ENCODE assay signal across 8 cellular contexts in the genomic region with DNA sequence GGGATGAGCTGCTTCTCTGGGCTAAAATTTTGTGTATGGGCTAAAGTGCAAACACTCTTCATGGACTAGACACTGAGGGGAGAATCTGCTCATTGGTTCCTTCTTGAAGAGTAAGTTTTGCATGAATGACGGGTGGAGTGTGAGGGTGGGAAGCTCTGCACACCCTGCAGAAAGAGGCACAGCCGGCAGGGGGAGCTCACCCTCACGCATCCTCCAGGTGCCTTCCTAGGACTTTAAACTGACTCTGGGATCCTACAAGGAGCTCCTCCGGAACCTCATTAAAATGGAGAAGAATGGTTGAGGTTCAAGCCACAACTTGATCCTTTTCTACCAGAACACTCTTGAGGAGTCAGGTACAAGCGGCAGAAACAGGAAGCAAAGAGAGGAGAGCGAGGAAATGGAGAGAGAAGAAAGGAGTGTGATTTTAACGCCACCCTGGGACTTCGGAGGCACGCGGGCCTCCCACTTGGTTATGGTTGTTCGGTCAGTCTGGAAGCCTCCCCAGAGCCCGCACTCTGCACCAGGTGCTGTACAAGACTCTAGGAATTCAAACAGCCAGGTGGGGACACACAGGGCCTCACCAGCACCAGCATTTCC.
DNase-seq lines count a peak whose midpoint lies in the region; ATAC-seq and TF ChIP-seq lines count a peak whose summit lies in the region.

No MANE protein-coding gene starts in this region.

- H2AFZ ChIP-seq in SK-N-SH (ENCODE audit: low read depth): no peak overlapping the region

- no peak overlapping the region for H3K4me2 ChIP-seq in SK-N-SH

- peak; percentile 26; the same call in 1 of the 2 replicates for TF ChIP-seq RAD21 in SK-N-SH (IDR thresholded peaks at IDR 0.05; ENCODE audit: low read length)

- intact Hi-C loops in mucosa of descending colon (cut with DNase I, micrococcal nuclease): no loop called here

- H3K9ac ChIP-seq in SK-N-SH: no peak overlapping the region

- no peaks in the 10 kb centered on the region for H3F3A ChIP-seq in SK-N-SH (replicated peaks; ENCODE audit: insufficient read depth)

- peaks cover 17% of the 10 kb centered on the region in 2 experiments for H3K36me3 ChIP-seq in SK-N-SH (replicated peaks in 1 of 2; ENCODE audit: control insufficient read depth in 1 of 2, insufficient read depth in 2 of 2, low read length in 1 of 2)
- no peaks in the 10 kb centered on the region for H3K36me3 ChIP-seq in mucosa of descending colon (ENCODE audit: low read depth)

- ATAC-seq in HG03354 (IDR thresholded peaks at IDR 0.05; ENCODE audit: poor library complexity, severe bottlenecking, unreplicated experiment) (peak; percentile 69), mucosa of descending colon (peak; percentile 83), HG03457 (IDR thresholded peaks at IDR 0.05; ENCODE audit: unreplicated experiment) (no peak)

- no peaks in the 10 kb centered on the region for H3K27me3 ChIP-seq in SK-N-SH (ENCODE audit: insufficient read depth)

- WGBS in SK-N-SH (ENCODE audit: low lambda C conversion rate): 82% methylated on average over 12 of the region's 12 CpGs

- H3K27ac ChIP-seq in SK-N-SH (ENCODE audit: low read depth in 2 of 2, low read length in 1 of 2): no peak overlapping the region

- in situ Hi-C loops in ACHN (cut with HindIII; ENCODE audit: low pct_ligation_motif_present, low pct_unique_long_range_greater_than_20kb, low sequenced_read_pairs): no loop called here

- H3K4me1 ChIP-seq in SK-N-SH (ENCODE audit: control insufficient read depth in 1 of 2, insufficient read depth in 2 of 2, low read depth in 1 of 2, low read length in 1 of 2): no peaks in the 10 kb centered on the region
- H3K4me1 ChIP-seq in mucosa of descending colon (ENCODE audit: low read depth): no peaks in the 10 kb centered on the region

- POLR2A ChIA-PET in SK-N-SH (lab: Yijun Ruan, JAX): no interaction called here

- H3K79me2 ChIP-seq in SK-N-SH (ENCODE audit: insufficient read depth): no peaks in the 10 kb centered on the region

- TF ChIP-seq CTCF in GM12872 (IDR thresholded peaks at IDR 0.05; ENCODE audit: insufficient read depth, low read depth, low read length): peak; percentile 94
- TF ChIP-seq CTCF in SK-N-SH (IDR thresholded peaks at IDR 0.05): peak; percentile 68
- TF ChIP-seq CTCF in mucosa of descending colon (IDR thresholded peaks at IDR 0.05): peak; percentile 73

- CTCF ChIA-PET in SK-N-SH (lab: Yijun Ruan, JAX): interaction anchor here (0.9 to 7.7 kb wide), 19 partner anchors 8 to 127 kb away, joined by 3 to 64 read pairs (median 4); no protein-coding TSS in a partner anchor

- H3K4me3 ChIP-seq in SK-N-SH (ENCODE audit: low read depth in 2 of 2, low read length in 1 of 2) (no peak overlapping the region), mucosa of descending colon (no peak overlapping the region)

- no peaks in the 10 kb centered on the region for H3K9me2 ChIP-seq in SK-N-SH

- no peak for TF ChIP-seq EP300 in SK-N-SH (IDR thresholded peaks at IDR 0.05; ENCODE audit: borderline replicate concordance in 1 of 2, low read depth in 1 of 2, low read length in 1 of 2)

- H4K20me1 ChIP-seq in SK-N-SH (ENCODE audit: insufficient read depth): no peaks in the 10 kb centered on the region

- DNase-seq in ACHN: peak; percentile 53
- DNase-seq in SK-N-SH: peak; percentile 64
- DNase-seq in central memory CD4-positive, alpha-beta T cell: peak; percentile 19
- peak in 2 of 3 donors; percentile 67 to 74 for DNase-seq in mucosa of descending colon
- DNase-seq in midbrain (lab: John Stamatoyannopoulos, UW): no peak

- H3K9me3 ChIP-seq in SK-N-SH (no peaks in the 10 kb centered on the region), mucosa of descending colon (no peaks in the 10 kb centered on the region)

TF ChIP-seq in SK-N-SH, 30 proteins besides CTCF, POLR2A, EP300 and RAD21:
- 0 out of 2 replicates have a peak, but pooled peaks have one; percentile 8 for TF ChIP-seq SMC3 (IDR thresholded peaks at IDR 0.05; ENCODE audit: low read depth, low read length)
- TF ChIP-seq YY1 (IDR thresholded peaks at IDR 0.05; ENCODE audit: low read depth): no peak
